Comparison of ENCODE assay signal across 10 cellular contexts in the genomic region with DNA sequence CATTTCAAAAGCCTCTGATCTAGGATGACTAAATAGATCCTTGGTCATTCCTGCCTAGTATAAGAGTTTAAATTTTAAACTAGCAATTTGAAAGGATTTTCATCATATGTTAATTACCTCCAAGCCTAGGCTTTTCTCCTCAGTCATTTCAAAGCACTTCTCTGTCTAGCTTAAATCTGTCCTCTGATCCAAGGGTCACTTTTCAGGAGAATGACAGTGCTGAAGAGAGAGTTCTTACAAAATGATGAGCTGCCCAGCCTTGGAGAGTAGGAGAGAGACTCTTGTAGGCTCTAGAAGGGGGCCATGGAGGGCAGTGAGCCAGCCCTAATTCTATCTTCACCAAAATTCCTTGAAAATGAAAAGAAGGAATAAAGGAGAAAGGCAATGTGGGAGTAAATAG. TPM values are rescaled to one million over a fixed set of nuclear protein-coding genes. Genes with fewer than 3 reads are reported as not detected.
DNase-seq lines count a peak whose midpoint lies in the region; ATAC-seq and TF ChIP-seq lines count a peak whose summit lies in the region.
"Had no signal": no experiment of that assay in that cellular context is flagged by ENCODE, and none has a peak within 500 bp of the region (broad histone marks: within the 10 kb centered on the region; RNA-seq: fewer than 3 reads in every experiment).

No MANE protein-coding gene starts in this region.

- DNase-seq in activated B cell treated with CpG ODN at 0.5 μM for 24 hours: no peak
- DNase-seq in natural killer cell: no peak
- DNase-seq in ACHN: no peak
- DNase-seq in dedifferentiated amniotic fluid mesenchymal stem cell (ENCODE audit: extremely low spot score): no peak
- DNase-seq in AG08395 (ENCODE audit: low spot score): no peak
- DNase-seq: effector memory CD4-positive, alpha-beta T cell had no signal

- H3K27me3 Mint-ChIP-seq in activated B cell treated with CpG ODN at 0.5 μM for 24 hours (no peaks in the 10 kb centered on the region), natural killer cell (ENCODE audit: low read depth in 2 of 2) (no peaks in the 10 kb centered on the region)

- H3K27ac Mint-ChIP-seq in activated B cell treated with CpG ODN at 0.5 μM for 24 hours (peak overlapping the region; percentile 76), natural killer cell (peak overlapping the region; percentile 53 to 80)

- TF ChIP-seq CTCF in activated B cell treated with CpG ODN at 0.5 μM for 24 hours (IDR thresholded peaks at IDR 0.05) (no peak), natural killer cell (IDR thresholded peaks at IDR 0.05) (no peak)

- POLR2A ChIA-PET in activated B cell treated with CpG ODN at 0.5 μM for 24 hours (lab: Charles Lee): interaction anchor here (0.7 to 1.8 kb wide), 5 partner anchors 10 to 47 kb away, joined by 3 to 6 read pairs (median 3); partner anchors contain the start of gene COMMD8

- H3K4me3 Mint-ChIP-seq in activated B cell treated with CpG ODN at 0.5 μM for 24 hours (no peak overlapping the region), natural killer cell (no peak overlapping the region)

- in situ Hi-C loops in ACHN (cut with HindIII; ENCODE audit: low pct_ligation_motif_present, low pct_unique_long_range_greater_than_20kb, low sequenced_read_pairs): no loop called here

- CTCF ChIA-PET in activated B cell treated with CpG ODN at 0.5 μM for 24 hours (lab: Charles Lee): interaction anchor here (1.3 to 2.7 kb wide), 6 partner anchors 10 to 53 kb away, joined by 3 to 7 read pairs (median 4); partner anchors contain the start of genes ATP10D and COMMD8

- no peaks in the 10 kb centered on the region for H3K9me3 Mint-ChIP-seq in activated B cell treated with CpG ODN at 0.5 μM for 24 hours
- H3K9me3 Mint-ChIP-seq in natural killer cell: no peaks in the 10 kb centered on the region

- intact Hi-C loops in activated B cell treated with CpG ODN at 0.5 μM for 24 hours (cut with micrococcal nuclease): loop anchor here (1.0 to 5.0 kb wide), 6 partner anchors 9 to 52 kb away; partner anchors contain the start of genes ATP10D and COMMD8
- intact Hi-C loops in natural killer cell (cut with micrococcal nuclease): no loop called here

- H3K36me3 Mint-ChIP-seq in activated B cell treated with CpG ODN at 0.5 μM for 24 hours (ENCODE audit: low read depth) (peaks cover 23% of the 10 kb centered on the region), natural killer cell (peaks cover 7% of the 10 kb centered on the region)

- ATAC-seq in GM18868 (IDR thresholded peaks at IDR 0.05; ENCODE audit: unreplicated experiment) (peak; percentile 18), HG02642 (IDR thresholded peaks at IDR 0.05; ENCODE audit: poor library complexity, unreplicated experiment) (peak; percentile 32), activated B cell treated with CpG ODN at 0.5 μM for 24 hours (ENCODE audit: low read depth) (peak; percentile 31), natural killer cell (peak in 1 of 3 donors; percentile 20), HG03097 (IDR thresholded peaks at IDR 0.05; ENCODE audit: low FRiP score, unreplicated experiment) (no peak)
- ATAC-seq: PC-3 had no signal

- H3K4me1 Mint-ChIP-seq in activated B cell treated with CpG ODN at 0.5 μM for 24 hours (peaks cover 76% of the 10 kb centered on the region), natural killer cell (peaks cover 34 to 48% of the 10 kb centered on the region in 2 donors)

RNA-seq across cellular contexts. Expression of gene ATP10D, which starts 25.0 kb away (rescaled TPM):
- 26.2 and 31.6 TPM in 2 replicates for total RNA-seq in activated B cell treated with CpG ODN at 0.5 μM for 24 hours
- 10 to 100 TPM; 19.8 to 79.3 (median 28.0) TPM for total RNA-seq in natural killer cell

RNA-seq across cellular contexts. Expression of gene COMMD8, which starts 46.5 kb away (rescaled TPM):
- total RNA-seq in activated B cell treated with CpG ODN at 0.5 μM for 24 hours (23.6 and 23.9 TPM in 2 replicates), natural killer cell (10 to 100 TPM; 12.3 to 19.6 (median 13.1) TPM)
